In genomic region chr5:55002166-55002565, GRCh38 we compare ENCODE assay signal across 10 cellular contexts. TPM values are rescaled to one million over a fixed set of nuclear protein-coding genes. Genes with fewer than 3 reads are reported as not detected.
"Had no signal": no experiment of that assay in that cellular context is flagged by ENCODE, and none has a peak within 500 bp of the region (broad histone marks: within the 10 kb centered on the region; RNA-seq: fewer than 3 reads in every experiment).

No MANE protein-coding gene starts in this region.

RNA-seq across cellular contexts. Expression of gene ESM1, which starts 16.8 kb away (rescaled TPM):
- total RNA-seq: activated CD4-positive, alpha-beta T cell treated with anti-CD3 and anti-CD28 coated beads for 36 hours; activated naive CD4-positive, alpha-beta T cell treated with anti-CD3 and anti-CD28 coated beads, Interleukin-2, amount 50 U/mL, for 72 hours; ascending aorta; K562; MCF 10A; OCI-LY7; SK-MEL-5; WTC11 had no signal

RNA-seq across cellular contexts. Expression of gene GZMK, which starts 21.9 kb away (rescaled TPM):
- total RNA-seq: activated CD4-positive, alpha-beta T cell treated with anti-CD3 and anti-CD28 coated beads for 36 hours; ascending aorta; cardiac muscle cell; K562; MCF 10A; OCI-LY7; PC-9; SK-MEL-5; WTC11 had no signal
